Comparison of ENCODE assay signal across 1 cellular context in genomic region chr19:13826652-13827235, GRCh38.
TF ChIP-seq lines count a peak whose summit lies in the region.

No MANE protein-coding gene starts in this region.

TF ChIP-seq in GM23338, 12 proteins besides CTCF, POLR2A, EP300 and RAD21 (continued from another document):
- no peak for TF ChIP-seq ZNF462 (CRISPR knock-in tag; IDR thresholded peaks at IDR 0.05)
- TF ChIP-seq ETS1 (IDR thresholded peaks at IDR 0.05) = no peak
- TF ChIP-seq EZH2phosphoT487 (IDR thresholded peaks at IDR 0.05; ENCODE audit: unreplicated experiment) = no peak
